8 cellular contexts compared by ENCODE assay signal in the genomic region with DNA sequence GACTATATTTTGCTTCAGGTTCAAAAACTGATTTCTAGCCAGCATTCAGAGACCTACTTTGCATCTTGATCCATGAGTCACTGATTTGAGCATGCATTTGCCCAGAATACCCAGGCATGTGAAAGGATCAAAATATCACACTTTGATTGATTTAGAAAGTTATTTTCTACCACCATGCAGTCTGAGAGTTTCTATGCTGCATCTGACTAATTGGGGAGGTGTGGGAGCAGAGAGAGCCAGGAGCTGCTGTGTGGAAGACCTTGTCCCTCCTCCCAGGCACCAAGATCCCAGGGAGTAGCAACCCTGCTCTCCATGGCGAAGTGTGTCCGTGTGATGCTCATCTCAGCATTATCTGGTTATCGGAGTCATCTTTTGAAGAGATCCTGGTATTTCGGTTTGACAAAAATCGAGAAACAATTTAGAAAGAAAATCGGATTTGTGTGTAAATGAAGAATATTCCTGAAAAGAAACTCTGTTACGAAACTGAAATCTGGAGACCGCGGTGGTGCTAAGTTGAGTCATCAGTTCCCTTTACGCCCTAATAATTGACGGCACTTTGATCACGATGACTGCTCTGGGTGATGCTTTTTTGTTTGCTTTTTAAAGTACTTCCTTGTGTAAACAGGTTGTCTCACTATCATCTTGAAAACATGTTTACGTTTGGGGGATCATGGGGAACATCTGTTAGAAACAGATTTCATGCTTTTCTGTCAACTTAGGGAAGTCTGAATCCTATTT.
DNase-seq lines count a peak whose midpoint lies in the region; ATAC-seq and TF ChIP-seq lines count a peak whose summit lies in the region.

No MANE protein-coding gene starts in this region.

- peaks cover 6% of the 10 kb centered on the region for H3K4me1 ChIP-seq in osteoblast (ENCODE audit: insufficient read depth, low read length)

- ATAC-seq in GM18505 (IDR thresholded peaks at IDR 0.05; ENCODE audit: unreplicated experiment) (peak; percentile 82), GM21529 (IDR thresholded peaks at IDR 0.05; ENCODE audit: unreplicated experiment) (peak; percentile 73)
- ATAC-seq in central memory CD8-positive, alpha-beta T cell (replicated peaks; ENCODE audit: extremely low read depth, poor library complexity, severe bottlenecking) = peak; percentile 80

- DNase-seq in central memory CD8-positive, alpha-beta T cell (ENCODE audit: low spot score in 2 of 2) = no peak
- DNase-seq in inferior parietal cortex (ENCODE audit: extremely low spot score) = no peak
- DNase-seq in NCI-H187 (lab: John Stamatoyannopoulos, UW) = no peak
- no peak for DNase-seq in HK-2 (ENCODE audit: unreplicated experiment)
- DNase-seq in osteoblast (ENCODE audit: insufficient read length, low spot score, missing footprints) = no peak

- H3K36me3 Mint-ChIP-seq in IgD-negative memory B cell = peaks cover 2% of the 10 kb centered on the region
- peaks cover 7% of the 10 kb centered on the region for H3K36me3 Mint-ChIP-seq in central memory CD8-positive, alpha-beta T cell (ENCODE audit: insufficient read depth)

- TF ChIP-seq POLR2A in GM18505 (IDR thresholded peaks at IDR 0.05; ENCODE audit: borderline replicate concordance, extremely low read depth, insufficient read depth, insufficient read length) = no peak

- H3K27ac Mint-ChIP-seq in IgD-negative memory B cell = peak overlapping the region; percentile 56 to 96 (median 75)
- H3K27ac Mint-ChIP-seq in central memory CD8-positive, alpha-beta T cell (ENCODE audit: low read depth) = peak overlapping the region; percentile 88

- no peak overlapping the region for H3K4me2 ChIP-seq in osteoblast (ENCODE audit: insufficient read depth, low read length)

- no peaks in the 10 kb centered on the region for H3K27me3 ChIP-seq in osteoblast (ENCODE audit: insufficient read depth, low read length)

- no peaks in the 10 kb centered on the region for H3K27me3 Mint-ChIP-seq in IgD-negative memory B cell
- peaks cover 13% of the 10 kb centered on the region for H3K27me3 Mint-ChIP-seq in central memory CD8-positive, alpha-beta T cell

- peaks cover 47 to 65% (median 55%) of the 10 kb centered on the region in 3 donors for H3K4me1 Mint-ChIP-seq in IgD-negative memory B cell
- H3K4me1 Mint-ChIP-seq in central memory CD8-positive, alpha-beta T cell = peaks cover 28% of the 10 kb centered on the region

- no peak overlapping the region for H3K4me3 ChIP-seq in osteoblast (ENCODE audit: insufficient read depth, low read length)

- no peaks in the 10 kb centered on the region for H3K79me2 ChIP-seq in osteoblast (ENCODE audit: insufficient read depth, low read length)

- no peaks in the 10 kb centered on the region for H4K20me1 ChIP-seq in osteoblast (ENCODE audit: insufficient read depth, low read length)

- H3K9me3 ChIP-seq in osteoblast (ENCODE audit: low read depth, low read length) = no peaks in the 10 kb centered on the region

- no peak overlapping the region for H3K27ac ChIP-seq in osteoblast (ENCODE audit: low read depth, low read length)

- peaks cover 0 to 2% (median 2%) of the 10 kb centered on the region in 3 donors for H3K9me3 Mint-ChIP-seq in IgD-negative memory B cell
- no peaks in the 10 kb centered on the region for H3K9me3 Mint-ChIP-seq in central memory CD8-positive, alpha-beta T cell

- TF ChIP-seq CTCF in osteoblast (IDR thresholded peaks at IDR 0.05; ENCODE audit: extremely low read depth, low read depth, low read length) = no peak

- peak overlapping the region; percentile 12 to 87 (median 69) for H3K4me3 Mint-ChIP-seq in IgD-negative memory B cell
- H3K4me3 Mint-ChIP-seq in central memory CD8-positive, alpha-beta T cell = peak overlapping the region; percentile 81

- no peaks in the 10 kb centered on the region for H3K36me3 ChIP-seq in osteoblast (ENCODE audit: insufficient read depth, low read length)

- no peak overlapping the region for H2AFZ ChIP-seq in osteoblast (ENCODE audit: low read length)
